ENCODE assay signal across 21 cellular contexts in genomic region chr22:19518568-19519030, GRCh38. TPM values are rescaled to one million over a fixed set of nuclear protein-coding genes. Genes with fewer than 3 reads are reported as not detected.
"Had no signal": no experiment of that assay in that cellular context is flagged by ENCODE, and none has a peak within 500 bp of the region (broad histone marks: within the 10 kb centered on the region; RNA-seq: fewer than 3 reads in every experiment).

No MANE protein-coding gene starts in this region.

- H3K4me3 Mint-ChIP-seq: activated B cell treated with CpG ODN at 0.5 μM for 24 hours; activated CD4-positive, alpha-beta T cell treated with anti-CD3 and anti-CD28 coated beads for 36 hours; activated naive CD4-positive, alpha-beta T cell treated with anti-CD3 and anti-CD28 coated beads for 36 hours; activated T-cell treated with anti-CD3 and anti-CD28 coated beads, Interleukin-2, amount 50 U/mL, for 4 hours; effector memory CD8-positive, alpha-beta T cell; memory B cell had no signal

- H3K27ac ChIP-seq: esophagus muscularis mucosa, psoas muscle, right atrium auricular region, upper lobe of right lung had no signal

- H3K4me1 ChIP-seq: psoas muscle, upper lobe of right lung had no signal

- H3K4me3 ChIP-seq: esophagus muscularis mucosa, right atrium auricular region, upper lobe of right lung had no signal

- H3K9me3 Mint-ChIP-seq: effector memory CD8-positive, alpha-beta T cell had no signal

- ATAC-seq: activated CD4-positive, alpha-beta T cell treated with anti-CD3 and anti-CD28 coated beads for 36 hours; activated T-cell treated with anti-CD3 and anti-CD28 coated beads, Interleukin-2, amount 50 U/mL, for 4 hours; effector memory CD8-positive, alpha-beta T cell; psoas muscle; stimulated activated naive CD8-positive, alpha-beta T cell treated with anti-CD3 and anti-CD28 coated beads, Interleukin-15, Interleukin-2, amounts not matched to agents 100 U/mL and 50 U/mL, for 24 hours; upper lobe of right lung had no signal

- H3K9me3 ChIP-seq: psoas muscle, upper lobe of right lung had no signal

- H3K4me1 Mint-ChIP-seq: activated CD4-positive, alpha-beta T cell treated with anti-CD3 and anti-CD28 coated beads for 36 hours; memory B cell had no signal

- H3K36me3 ChIP-seq: esophagus muscularis mucosa, right atrium auricular region had no signal

- DNase-seq: activated B cell treated with CpG ODN at 0.5 μM for 24 hours; activated CD4-positive, alpha-beta T cell treated with anti-CD3 and anti-CD28 coated beads for 36 hours; activated CD4-positive, alpha-beta T cell treated with anti-CD3 and anti-CD28 coated beads, Interleukin-2, amount 50 U/mL, for 48 hours; activated CD8-positive, alpha-beta memory T cell treated with anti-CD3 and anti-CD28 coated beads, Interleukin-2, amount 50 U/mL, for 48 hours; activated naive CD4-positive, alpha-beta T cell treated with anti-CD3 and anti-CD28 coated beads for 36 hours; activated T-cell treated with anti-CD3 and anti-CD28 coated beads, Interleukin-2, amount 50 U/mL, for 4 hours; effector memory CD8-positive, alpha-beta T cell; hippocampal formation; kidney glomerular epithelial cell; psoas muscle; stimulated activated CD4-positive, alpha-beta T cell treated with anti-CD3 and anti-CD28 coated beads, Interleukin-12 subunit alpha, Interleukin-12 subunit beta, amount 100 ng/mL, for 4 hours; stimulated activated CD4-positive, alpha-beta T cell treated with anti-CD3 and anti-CD28 coated beads, Interleukin-4, amount 100 ng/mL, for 4 hours; stimulated activated naive CD8-positive, alpha-beta T cell treated with anti-CD3 and anti-CD28 coated beads, Interleukin-15, Interleukin-2, amounts not matched to agents 100 U/mL and 50 U/mL, for 24 hours; SW 1271; T-helper 9 cell; upper lobe of right lung had no signal

- H3K27ac Mint-ChIP-seq: activated B cell treated with CpG ODN at 0.5 μM for 24 hours; activated CD4-positive, alpha-beta T cell treated with anti-CD3 and anti-CD28 coated beads for 36 hours; activated naive CD4-positive, alpha-beta T cell treated with anti-CD3 and anti-CD28 coated beads for 36 hours; effector memory CD8-positive, alpha-beta T cell; memory B cell had no signal

RNA-seq across cellular contexts. Expression of gene CLDN5, which starts 5.6 kb away (rescaled TPM):
- total RNA-seq: activated B cell treated with CpG ODN at 0.5 μM for 24 hours; activated CD4-positive, alpha-beta T cell treated with anti-CD3 and anti-CD28 coated beads for 36 hours; activated CD8-positive, alpha-beta memory T cell treated with anti-CD3 and anti-CD28 coated beads for 36 hours; osteocyte had no signal
